In the genomic region with DNA sequence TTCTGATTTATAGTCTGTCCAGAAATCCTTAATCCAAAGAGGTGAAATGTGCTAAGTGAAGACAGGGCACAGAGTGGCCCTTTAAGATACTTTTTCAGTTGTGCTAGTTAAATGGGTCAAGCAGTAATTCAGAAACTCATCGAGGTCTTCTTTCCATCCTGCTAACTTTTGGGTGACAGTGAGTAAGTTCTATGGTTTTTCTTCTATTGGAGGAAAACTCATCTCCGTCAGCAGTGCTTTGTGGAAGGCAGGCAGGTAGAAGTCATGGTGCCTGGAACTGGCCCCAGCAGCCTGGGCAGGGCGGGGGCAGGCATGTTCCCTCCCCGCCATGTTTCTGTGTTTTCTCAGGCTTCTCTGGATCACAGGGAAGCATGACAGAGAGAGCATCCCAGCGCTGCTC, we compare ENCODE assay signal across 6 cellular contexts.
"Had no signal": no experiment of that assay in that cellular context is flagged by ENCODE, and none has a peak within 500 bp of the region (broad histone marks: within the 10 kb centered on the region; RNA-seq: fewer than 3 reads in every experiment).

No MANE protein-coding gene starts in this region.

- DNase-seq: IMR-90, KBM-7, KG1 had no signal

- H3K27me3 Mint-ChIP-seq: IgD-negative memory B cell had no signal

- H3K9me3 Mint-ChIP-seq: IgD-negative memory B cell had no signal

- H3K4me3 Mint-ChIP-seq: IgD-negative memory B cell had no signal

- ATAC-seq: HepG2, K562 had no signal
